ENCODE assay signal across 17 cellular contexts in the genomic region with DNA sequence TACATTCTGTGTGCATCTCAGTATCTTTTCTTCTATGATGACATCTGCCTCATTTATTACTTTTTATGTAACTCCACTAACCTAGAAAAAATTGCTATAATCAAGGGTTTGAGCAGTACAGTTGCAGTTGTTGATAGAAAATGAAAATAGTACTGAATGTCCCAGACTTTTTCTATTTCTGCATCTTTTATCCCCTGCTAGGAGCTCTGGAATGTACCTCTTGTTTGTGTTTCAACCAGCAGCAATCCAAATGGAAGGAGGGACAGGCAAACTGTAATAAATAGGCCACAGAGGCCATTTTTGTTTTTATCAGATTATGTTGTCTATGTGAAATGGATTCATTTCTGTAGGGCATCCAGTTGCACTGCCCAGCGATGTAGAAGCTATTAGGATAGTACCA.
DNase-seq lines count a peak whose midpoint lies in the region; ATAC-seq and TF ChIP-seq lines count a peak whose summit lies in the region.
"Had no signal": no experiment of that assay in that cellular context is flagged by ENCODE, and none has a peak within 500 bp of the region (broad histone marks: within the 10 kb centered on the region; RNA-seq: fewer than 3 reads in every experiment).

No MANE protein-coding gene starts in this region.

- no peaks in the 10 kb centered on the region for H3K27me3 Mint-ChIP-seq in CD4-positive, alpha-beta memory T cell
- H3K27me3 Mint-ChIP-seq: B cell; CD4-positive, alpha-beta T cell had no signal

- peaks cover 0 to 1% (median 0%) of the 10 kb centered on the region in 4 donors for H3K4me1 Mint-ChIP-seq in CD4-positive, alpha-beta memory T cell

- H3K27ac Mint-ChIP-seq in CD4-positive, alpha-beta memory T cell = no peak overlapping the region
- H3K27ac Mint-ChIP-seq: B cell; CD14-positive monocyte; CD4-positive, alpha-beta T cell had no signal

- H3K4me1 ChIP-seq in BLaER1 = peaks cover 33% of the 10 kb centered on the region
- peaks cover 28% of the 10 kb centered on the region for H3K4me1 ChIP-seq in OCI-LY7 (ENCODE audit: insufficient read depth, low read length, poor library complexity, severe bottlenecking)
- no peaks in the 10 kb centered on the region for H3K4me1 ChIP-seq in mucosa of descending colon (ENCODE audit: low read depth)
- no peaks in the 10 kb centered on the region for H3K4me1 ChIP-seq in CD4-positive, alpha-beta memory T cell (ENCODE audit: insufficient read depth, low read length)

- peak overlapping the region; percentile 20; the same call in 1 of the 2 replicates for H3K27ac ChIP-seq in BLaER1
- H3K27ac ChIP-seq in OCI-LY7 (ENCODE audit: low read depth, low read length, poor library complexity, severe bottlenecking) = no peak overlapping the region
- H3K27ac ChIP-seq in CD4-positive, alpha-beta memory T cell (ENCODE audit: low read depth, low read length) = no peak overlapping the region
- H3K27ac ChIP-seq: 22Rv1 had no signal

- H2AFZ ChIP-seq in OCI-LY7 (ENCODE audit: low read length) = peak overlapping the region; percentile 55; the same call in 1 of the 2 replicates

- H3K36me3 ChIP-seq in BLaER1 = peaks cover 3% of the 10 kb centered on the region; the same call in 1 of the 2 replicates
- no peaks in the 10 kb centered on the region for H3K36me3 ChIP-seq in OCI-LY7 (ENCODE audit: insufficient read depth, low read length)
- no peaks in the 10 kb centered on the region for H3K36me3 ChIP-seq in mucosa of descending colon (ENCODE audit: low read depth)
- no peaks in the 10 kb centered on the region for H3K36me3 ChIP-seq in CD4-positive, alpha-beta memory T cell (ENCODE audit: insufficient read depth, low read length)

- H3K4me3 Mint-ChIP-seq in CD4-positive, alpha-beta memory T cell = no peak overlapping the region
- H3K4me3 Mint-ChIP-seq: B cell; CD14-positive monocyte; CD4-positive, alpha-beta T cell had no signal

- no peaks in the 10 kb centered on the region for H4K20me1 ChIP-seq in BLaER1
- no peaks in the 10 kb centered on the region for H4K20me1 ChIP-seq in OCI-LY7 (ENCODE audit: insufficient read depth, low read length)
- H4K20me1 ChIP-seq: BLaER1 treated with 17β-estradiol and CSF1 and Interleukin-3, amounts not matched to agents 10 nM and 100 nM had no signal

- H3K4me2 ChIP-seq in BLaER1 (no peak overlapping the region), OCI-LY7 (ENCODE audit: low read length) (no peak overlapping the region)
- H3K4me2 ChIP-seq: BLaER1 treated with 17β-estradiol and CSF1 and Interleukin-3, amounts not matched to agents 10 nM and 100 nM had no signal

- DNase-seq in OCI-LY7 (ENCODE audit: low spot score) = no peak
- peak; percentile 48 for DNase-seq in cerebellar cortex (ENCODE audit: low spot score)
- DNase-seq in activated CD8-positive, alpha-beta memory T cell treated with anti-CD3 and anti-CD28 coated beads, Interleukin-2, amount 50 U/mL, for 4 hours = no peak
- DNase-seq in mucosa of descending colon = no peak
- no peak for DNase-seq in CD4-positive, alpha-beta memory T cell
- DNase-seq: Calu3; CD4-positive, alpha-beta T cell; COR-L47; DMS53; DMS79 treated with DMSO at 0.1 percent for 48 hours; GOT3; HCEC 1CT had no signal

- no peak overlapping the region for H3K9ac ChIP-seq in BLaER1
- H3K9ac ChIP-seq: BLaER1 treated with 17β-estradiol and CSF1 and Interleukin-3, amounts not matched to agents 10 nM and 100 nM had no signal

- H3K9me3 Mint-ChIP-seq in CD4-positive, alpha-beta memory T cell = peaks cover 0 to 3% (median 0%) of the 10 kb centered on the region in 8 donors
- H3K9me3 Mint-ChIP-seq: CD4-positive, alpha-beta T cell had no signal

- no peaks in the 10 kb centered on the region for H3K9me2 ChIP-seq in OCI-LY7 (ENCODE audit: insufficient read depth, low read length)

- CTCF ChIA-PET in OCI-LY7 (lab: Charles Lee; ENCODE audit: unreplicated experiment) = no interaction called here
- CTCF ChIA-PET in CD4-positive, alpha-beta memory T cell (lab: Charles Lee; ENCODE audit: partially characterized antibody) = no interaction called here

- ATAC-seq in mucosa of descending colon = no peak

- no peak for TF ChIP-seq CTCF in OCI-LY7 (conservative IDR thresholded peaks at IDR 0.05; ENCODE audit: low read length)
- TF ChIP-seq CTCF in mucosa of descending colon (IDR thresholded peaks at IDR 0.05) = no peak

- no peaks in the 10 kb centered on the region for H3K79me2 ChIP-seq in OCI-LY7 (ENCODE audit: insufficient read depth, low read depth, low read length)

- H3K4me3 ChIP-seq in BLaER1 (no peak overlapping the region), OCI-LY7 (ENCODE audit: low read depth, low read length, poor library complexity, severe bottlenecking) (no peak overlapping the region), mucosa of descending colon (no peak overlapping the region)
- no peak overlapping the region for H3K4me3 ChIP-seq in CD4-positive, alpha-beta memory T cell (ENCODE audit: low read length in 2 of 2)

- intact Hi-C loops in OCI-LY7 (cut with micrococcal nuclease; ENCODE audit: unreplicated experiment) = no loop called here
- intact Hi-C loops in mucosa of descending colon (cut with DNase I, micrococcal nuclease) = no loop called here
- intact Hi-C loops in CD4-positive, alpha-beta memory T cell (cut with micrococcal nuclease) = no loop called here

- H3K36me3 Mint-ChIP-seq in CD4-positive, alpha-beta memory T cell = no peaks in the 10 kb centered on the region
- H3K36me3 Mint-ChIP-seq: CD14-positive monocyte had no signal

- H3K27me3 ChIP-seq in BLaER1 = no peaks in the 10 kb centered on the region
- H3K27me3 ChIP-seq in CD4-positive, alpha-beta memory T cell (ENCODE audit: insufficient read depth, low read length) = no peaks in the 10 kb centered on the region
- H3K27me3 ChIP-seq: BLaER1 treated with 17β-estradiol and CSF1 and Interleukin-3, amounts not matched to agents 10 nM and 100 nM had no signal

- no TSS peak for BruUV-seq in OCI-LY7 (replicated peaks; lab: Mats Ljungman, UMichigan)

- H3K9me3 ChIP-seq in BLaER1 (peaks cover 46% of the 10 kb centered on the region), OCI-LY7 (ENCODE audit: low read length) (no peaks in the 10 kb centered on the region), mucosa of descending colon (no peaks in the 10 kb centered on the region)
- no peaks in the 10 kb centered on the region for H3K9me3 ChIP-seq in CD4-positive, alpha-beta memory T cell (ENCODE audit: control insufficient read depth in 1 of 2, low read length in 2 of 2)

- POLR2A ChIA-PET in OCI-LY7 (lab: Charles Lee) = interaction anchor here (0.6 to 2.1 kb wide), 4 partner anchors 8 to 12 kb away, joined by 3 to 7 read pairs (median 4); no protein-coding TSS in a partner anchor
- POLR2A ChIA-PET in CD4-positive, alpha-beta memory T cell (lab: Charles Lee; ENCODE audit: partially characterized antibody) = no interaction called here
